In genomic region chr4:113657834-113658233, GRCh38 we compare ENCODE assay signal across 11 cellular contexts.
A peak's percentile ranks its signal among the peaks of the same experiment; 100 is the strongest.
DNase-seq lines count a peak whose midpoint lies in the region; ATAC-seq and TF ChIP-seq lines count a peak whose summit lies in the region.
"Had no signal": no experiment of that assay in that cellular context is flagged by ENCODE, and none has a peak within 500 bp of the region (broad histone marks: within the 10 kb centered on the region; RNA-seq: fewer than 3 reads in every experiment).

No MANE protein-coding gene starts in this region.

- H2BK120ac ChIP-seq in mesenchymal stem cell (ENCODE audit: low read depth, low read length), result no peak overlapping the region

- H3K9ac ChIP-seq in mesenchymal stem cell (ENCODE audit: low read length), result peak overlapping the region; percentile 30

- no peak overlapping the region for H3K14ac ChIP-seq in mesenchymal stem cell (ENCODE audit: low read length in 2 of 2)

- no peak for ATAC-seq in GM21576 (IDR thresholded peaks at IDR 0.05; ENCODE audit: unreplicated experiment)
- ATAC-seq in GM19395 (IDR thresholded peaks at IDR 0.05; ENCODE audit: unreplicated experiment), result no peak
- ATAC-seq: activated CD8-positive, alpha-beta T cell treated with anti-CD3 and anti-CD28 coated beads for 36 hours; stimulated activated naive CD8-positive, alpha-beta T cell treated with anti-CD3 and anti-CD28 coated beads, Interleukin-15, amount 100 ng/mL, for 72 hours had no signal

- no peak overlapping the region for H3K23ac ChIP-seq in mesenchymal stem cell (ENCODE audit: low read length in 2 of 2)

- TF ChIP-seq CTCF in ascending aorta (IDR thresholded peaks at IDR 0.05), result no peak

- POLR2A ChIA-PET in HEK293T (lab: Yijun Ruan, JAX), result no interaction called here

- H3K4me3 ChIP-seq in ascending aorta (peak overlapping the region in 1 of 2 donors; percentile 26), mesenchymal stem cell (ENCODE audit: insufficient read depth in 1 of 2, low read depth in 1 of 2, low read length in 2 of 2) (peak overlapping the region in 1 of 2 experiments; percentile 31)
- H3K4me3 ChIP-seq: esophagus muscularis mucosa had no signal

- CTCF ChIA-PET in HEK293T (lab: Yijun Ruan, JAX), result no interaction called here

- H2AK5ac ChIP-seq in mesenchymal stem cell (ENCODE audit: low read length, severe bottlenecking), result no peak overlapping the region

- peaks cover 15% of the 10 kb centered on the region for H3K79me1 ChIP-seq in mesenchymal stem cell (replicated peaks; ENCODE audit: low read length, poor library complexity, severe bottlenecking)

- H3K9me3 ChIP-seq in ascending aorta (no peaks in the 10 kb centered on the region), mesenchymal stem cell (ENCODE audit: control insufficient read depth, low read length) (no peaks in the 10 kb centered on the region)
- H3K9me3 ChIP-seq: esophagus muscularis mucosa had no signal

- H3K4ac ChIP-seq in mesenchymal stem cell (ENCODE audit: low read depth in 1 of 2, low read length in 2 of 2), result no peak overlapping the region

- H4K91ac ChIP-seq in mesenchymal stem cell (ENCODE audit: low read length), result no peak overlapping the region

- H3K27ac ChIP-seq in ascending aorta (peak overlapping the region; percentile 28 to 56), mesenchymal stem cell (ENCODE audit: low read length, poor library complexity, severe bottlenecking) (no peak overlapping the region)
- H3K27ac ChIP-seq: esophagus muscularis mucosa had no signal

- peaks cover 0 to 9% of the 10 kb centered on the region in 2 donors for H3K4me1 ChIP-seq in ascending aorta
- H3K4me1 ChIP-seq in mesenchymal stem cell (ENCODE audit: control insufficient read depth, insufficient read depth, low read depth, low read length), result no peaks in the 10 kb centered on the region

- no peak overlapping the region for H2BK5ac ChIP-seq in mesenchymal stem cell (ENCODE audit: low read depth, low read length, poor library complexity, severe bottlenecking)

- 83% methylated on average over 1 of the region's 3 CpGs for WGBS in mesenchymal stem cell

- no peak overlapping the region for H3K4me2 ChIP-seq in mesenchymal stem cell (ENCODE audit: low read length, poor library complexity, severe bottlenecking)

- H3K27me3 ChIP-seq in ascending aorta, result no peaks in the 10 kb centered on the region
- H3K27me3 ChIP-seq in mesenchymal stem cell (ENCODE audit: control insufficient read depth in 1 of 2, insufficient read depth in 1 of 2, low read length in 2 of 2), result no peaks in the 10 kb centered on the region
- H3K27me3 ChIP-seq: esophagus muscularis mucosa had no signal

- intact Hi-C loops in ascending aorta (cut with DNase I), result loop anchor here (2.0 kb wide), 1 partner anchor 19 kb away; no protein-coding TSS in a partner anchor

- H3K36me3 ChIP-seq in ascending aorta, result no peaks in the 10 kb centered on the region
- peaks cover 0 to 73% of the 10 kb centered on the region in 2 experiments for H3K36me3 ChIP-seq in mesenchymal stem cell (ENCODE audit: control insufficient read depth in 1 of 2, insufficient read depth in 2 of 2, low read depth in 1 of 2, low read length in 2 of 2)
- H3K36me3 ChIP-seq: esophagus muscularis mucosa had no signal

- DNase-seq in NCI-H446 treated with DMSO at 0.1 percent for 48 hours (lab: John Stamatoyannopoulos, UW) (peak; percentile 9), NCI-H446 (lab: John Stamatoyannopoulos, UW) (no peak), HEK293T (ENCODE audit: extremely low spot score) (no peak), ascending aorta (ENCODE audit: low spot score in 2 of 2) (no peak), mesenchymal stem cell (no peak), HK-2 (ENCODE audit: unreplicated experiment) (no peak)
- DNase-seq: activated CD8-positive, alpha-beta T cell treated with anti-CD3 and anti-CD28 coated beads for 36 hours; stimulated activated naive CD8-positive, alpha-beta T cell treated with anti-CD3 and anti-CD28 coated beads, Interleukin-15, amount 100 ng/mL, for 72 hours had no signal

- no peak overlapping the region for H3K18ac ChIP-seq in mesenchymal stem cell (ENCODE audit: low read depth in 1 of 2, low read length in 2 of 2)

- H2BK15ac ChIP-seq in mesenchymal stem cell (ENCODE audit: low read depth, poor library complexity, severe bottlenecking), result no peak overlapping the region

- no peak overlapping the region for H2BK12ac ChIP-seq in mesenchymal stem cell (ENCODE audit: low read length in 2 of 2)

- no peak overlapping the region for H4K8ac ChIP-seq in mesenchymal stem cell (ENCODE audit: low read length)

- no peak overlapping the region for H2AFZ ChIP-seq in mesenchymal stem cell (ENCODE audit: low read depth, low read length)

TF ChIP-seq in HEK293T, 16 proteins besides CTCF, POLR2A, EP300 and RAD21:
- TF ChIP-seq FOXK2 (IDR thresholded peaks at IDR 0.05), result no peak
- no peak for TF ChIP-seq BHLHE40 (IDR thresholded peaks at IDR 0.05; ENCODE audit: borderline replicate concordance)
- peak; percentile 88 for TF ChIP-seq PKNOX1 (IDR thresholded peaks at IDR 0.05)
- no peak for TF ChIP-seq L3MBTL2 (conservative IDR thresholded peaks at IDR 0.05)
